Comparison of ENCODE assay signal across 8 cellular contexts in genomic region chr12:122078141-122079037, GRCh38. TPM values are rescaled to one million over a fixed set of nuclear protein-coding genes. Genes with fewer than 3 reads are reported as not detected.
A peak's percentile ranks its signal among the peaks of the same experiment; 100 is the strongest.
DNase-seq lines count a peak whose midpoint lies in the region; ATAC-seq and TF ChIP-seq lines count a peak whose summit lies in the region.

MLXIP (plus strand) TSS chr12:122078756; CDS start chr12:122078854, 98 bp downstream.

- peak; percentile 89 for DNase-seq in DND-41
- DNase-seq in GM23248, result peak; percentile 98
- DNase-seq in LHCN-M2 (ENCODE audit: low read depth), result peak; percentile 89
- DNase-seq in RWPE1 (ENCODE audit: low spot score), result peak; percentile 96
- peak; percentile 89 for DNase-seq in fibroblast of mammary gland (ENCODE audit: low read depth)
- peak; percentile 96 for DNase-seq in natural killer cell treated with Interleukin-12 subunit alpha and Interleukin-12 subunit beta and Interleukin-15 and Interleukin-18, amount 100 ng/mL, for 72 hours (ENCODE audit: low spot score)

- H3F3A ChIP-seq in GM23248 (ENCODE audit: insufficient read depth), result peaks cover 39% of the 10 kb centered on the region

- H3K9me2 ChIP-seq in GM23248 (ENCODE audit: insufficient read depth), result no peaks in the 10 kb centered on the region

- H3K9me3 ChIP-seq in DND-41 (ENCODE audit: insufficient read depth, low read length, severe bottlenecking) (no peaks in the 10 kb centered on the region), GM23248 (ENCODE audit: low read depth) (no peaks in the 10 kb centered on the region)

- peaks cover 36% of the 10 kb centered on the region for H3K4me1 Mint-ChIP-seq in activated T-helper 17 cell treated with anti-CD3 and anti-CD28 coated beads, Interleukin-2, amount 50 U/mL, for 72 hours
- H3K4me1 Mint-ChIP-seq in natural killer cell treated with Interleukin-12 subunit alpha and Interleukin-12 subunit beta and Interleukin-15 and Interleukin-18, amount 100 ng/mL, for 72 hours (ENCODE audit: low read depth in 2 of 2), result peaks cover 36 to 42% of the 10 kb centered on the region in 2 donors
- peaks cover 56% of the 10 kb centered on the region for H3K4me1 Mint-ChIP-seq in stimulated activated naive CD8-positive, alpha-beta T cell treated with anti-CD3 and anti-CD28 coated beads, Interleukin-15, Interleukin-2, amounts not matched to agents 100 ng/mL and 50 ng/mL, for 24 hours (ENCODE audit: low read depth)

- in situ Hi-C loops in GM23248 (cut with MboI), result no loop called here

- no peak for TF ChIP-seq CTCF in DND-41 (IDR thresholded peaks at IDR 0.05; ENCODE audit: borderline replicate concordance, extremely low read depth, low read length, poor library complexity, severe bottlenecking)
- TF ChIP-seq CTCF in RWPE1 (conservative IDR thresholded peaks at IDR 0.05; ENCODE audit: low read depth), result no peak
- TF ChIP-seq CTCF in fibroblast of mammary gland (conservative IDR thresholded peaks at IDR 0.05; ENCODE audit: control insufficient read depth, insufficient read depth, low read depth, low read length), result no peak

- ATAC-seq in DND-41 (ENCODE audit: insufficient read depth, low read depth), result peak; percentile 51
- peak; percentile 75 for ATAC-seq in activated T-helper 17 cell treated with anti-CD3 and anti-CD28 coated beads, Interleukin-2, amount 50 U/mL, for 72 hours (replicated peaks)
- ATAC-seq in natural killer cell treated with Interleukin-12 subunit alpha and Interleukin-12 subunit beta and Interleukin-15 and Interleukin-18, amount 100 ng/mL, for 72 hours, result peak; percentile 93 to 96

- WGBS in GM23248 (ENCODE audit: low coverage in 1 of 2, low lambda C conversion rate in 2 of 2, missing lambda C conversion rate in 2 of 2), 2 experiments, result 1 to 2% methylated on average over 61 to 67 of the region's 114 CpGs

- H3K4me1 ChIP-seq in DND-41 (ENCODE audit: insufficient read depth, low read length) (peaks cover 51% of the 10 kb centered on the region), GM23248 (ENCODE audit: insufficient read depth) (peaks cover 20% of the 10 kb centered on the region)

- H2AFZ ChIP-seq in DND-41 (ENCODE audit: low read depth, low read length) (peak within 1 kb of the TSS; percentile 96), GM23248 (peak within 1 kb of the TSS; percentile 91)

- peak within 1 kb of the TSS; percentile 90 for H3K4me2 ChIP-seq in DND-41 (ENCODE audit: insufficient read depth, low read length)
- H3K4me2 ChIP-seq in GM23248 (ENCODE audit: unreplicated experiment), result peak within 1 kb of the TSS; percentile 94

- H3K9ac ChIP-seq in DND-41 (ENCODE audit: low read depth, low read length), result peak within 1 kb of the TSS; percentile 72
- peak within 1 kb of the TSS; percentile 84 for H3K9ac ChIP-seq in GM23248

- H3K4me3 ChIP-seq in DND-41 (ENCODE audit: low read depth in 1 of 2, low read length in 2 of 2) (peak within 1 kb of the TSS; percentile 66 to 93), GM23248 (peak within 1 kb of the TSS; percentile 78), fibroblast of mammary gland (ENCODE audit: control insufficient read depth, low read depth, low read length) (peak within 1 kb of the TSS; percentile 86)

- H3K36me3 ChIP-seq in DND-41 (ENCODE audit: insufficient read depth, low read length) (no peaks in the 10 kb centered on the region; the same call in 1 of the 2 replicates), GM23248 (ENCODE audit: low read depth) (no peaks in the 10 kb centered on the region)

- H3K4me3 Mint-ChIP-seq in activated T-helper 17 cell treated with anti-CD3 and anti-CD28 coated beads, Interleukin-2, amount 50 U/mL, for 72 hours, result peak within 1 kb of the TSS; percentile 82
- H3K4me3 Mint-ChIP-seq in natural killer cell treated with Interleukin-12 subunit alpha and Interleukin-12 subunit beta and Interleukin-15 and Interleukin-18, amount 100 ng/mL, for 72 hours, result peak within 1 kb of the TSS; percentile 97
- peak within 1 kb of the TSS; percentile 95 for H3K4me3 Mint-ChIP-seq in stimulated activated naive CD8-positive, alpha-beta T cell treated with anti-CD3 and anti-CD28 coated beads, Interleukin-15, Interleukin-2, amounts not matched to agents 100 ng/mL and 50 ng/mL, for 24 hours

- H3K27me3 ChIP-seq in DND-41 (ENCODE audit: insufficient read depth, low read length, poor library complexity), result no peaks in the 10 kb centered on the region
- no peaks in the 10 kb centered on the region for H3K27me3 ChIP-seq in GM23248 (replicated peaks; ENCODE audit: insufficient read depth)

- CTCF ChIA-PET in RWPE1 (lab: Yijun Ruan, JAX), result interaction anchor here (1.0 kb wide), 1 partner anchor 15 kb away, joined by 4 read pairs; no protein-coding TSS in a partner anchor

- H3K9me3 Mint-ChIP-seq in activated T-helper 17 cell treated with anti-CD3 and anti-CD28 coated beads, Interleukin-2, amount 50 U/mL, for 72 hours, result no peaks in the 10 kb centered on the region
- H3K9me3 Mint-ChIP-seq in natural killer cell treated with Interleukin-12 subunit alpha and Interleukin-12 subunit beta and Interleukin-15 and Interleukin-18, amount 100 ng/mL, for 72 hours, result no peaks in the 10 kb centered on the region
- no peaks in the 10 kb centered on the region for H3K9me3 Mint-ChIP-seq in stimulated activated naive CD8-positive, alpha-beta T cell treated with anti-CD3 and anti-CD28 coated beads, Interleukin-15, Interleukin-2, amounts not matched to agents 100 ng/mL and 50 ng/mL, for 24 hours

- H3K79me2 ChIP-seq in DND-41 (ENCODE audit: insufficient read depth, low read length), result peaks cover 43% of the 10 kb centered on the region
- H3K79me2 ChIP-seq in GM23248 (ENCODE audit: insufficient read depth), result peaks cover 36% of the 10 kb centered on the region

- H3K27me3 Mint-ChIP-seq in activated T-helper 17 cell treated with anti-CD3 and anti-CD28 coated beads, Interleukin-2, amount 50 U/mL, for 72 hours, result no peaks in the 10 kb centered on the region
- H3K27me3 Mint-ChIP-seq in natural killer cell treated with Interleukin-12 subunit alpha and Interleukin-12 subunit beta and Interleukin-15 and Interleukin-18, amount 100 ng/mL, for 72 hours, result no peaks in the 10 kb centered on the region
- no peaks in the 10 kb centered on the region for H3K27me3 Mint-ChIP-seq in stimulated activated naive CD8-positive, alpha-beta T cell treated with anti-CD3 and anti-CD28 coated beads, Interleukin-15, Interleukin-2, amounts not matched to agents 100 ng/mL and 50 ng/mL, for 24 hours

- POLR2A ChIA-PET in RWPE1 (lab: Yijun Ruan, JAX; ENCODE audit: low non-redundant PET), result interaction anchor here (0.5 to 1.6 kb wide), 4 partner anchors 18 to 72 kb away, joined by 3 to 5 read pairs (median 4); partner anchors contain the start of gene BCL7A

- H4K20me1 ChIP-seq in DND-41 (ENCODE audit: insufficient read depth, low read length) (peaks cover 27% of the 10 kb centered on the region; the same call in 1 of the 2 replicates), GM23248 (ENCODE audit: insufficient read depth) (no peaks in the 10 kb centered on the region)

- peaks cover 15% of the 10 kb centered on the region for H3K36me3 Mint-ChIP-seq in activated T-helper 17 cell treated with anti-CD3 and anti-CD28 coated beads, Interleukin-2, amount 50 U/mL, for 72 hours (ENCODE audit: low read depth)
- no peaks in the 10 kb centered on the region for H3K36me3 Mint-ChIP-seq in natural killer cell treated with Interleukin-12 subunit alpha and Interleukin-12 subunit beta and Interleukin-15 and Interleukin-18, amount 100 ng/mL, for 72 hours
- H3K36me3 Mint-ChIP-seq in stimulated activated naive CD8-positive, alpha-beta T cell treated with anti-CD3 and anti-CD28 coated beads, Interleukin-15, Interleukin-2, amounts not matched to agents 100 ng/mL and 50 ng/mL, for 24 hours (ENCODE audit: low read depth), result no peaks in the 10 kb centered on the region

- H3K27ac ChIP-seq in DND-41 (ENCODE audit: low read length) (peak within 1 kb of the TSS; percentile 73), GM23248 (peak within 1 kb of the TSS; percentile 86), RWPE1 (peak within 1 kb of the TSS; percentile 92)

- peak within 1 kb of the TSS; percentile 85 for H3K27ac Mint-ChIP-seq in activated T-helper 17 cell treated with anti-CD3 and anti-CD28 coated beads, Interleukin-2, amount 50 U/mL, for 72 hours
- H3K27ac Mint-ChIP-seq in natural killer cell treated with Interleukin-12 subunit alpha and Interleukin-12 subunit beta and Interleukin-15 and Interleukin-18, amount 100 ng/mL, for 72 hours, result peak within 1 kb of the TSS; percentile 75 to 88
- H3K27ac Mint-ChIP-seq in stimulated activated naive CD8-positive, alpha-beta T cell treated with anti-CD3 and anti-CD28 coated beads, Interleukin-15, Interleukin-2, amounts not matched to agents 100 ng/mL and 50 ng/mL, for 24 hours, result peak within 1 kb of the TSS; percentile 93

RNA-seq across cellular contexts. Expression of gene MLXIP, which starts in this region (rescaled TPM):
- total RNA-seq in GM23248 (2014; rRNA removed; shearing (Covaris generic)), result 6.4 and 7.1 TPM in 2 replicates
- polyA plus RNA-seq in GM23248 (2016; fragmentation: Nextera tagmentation; extraction: Ambion mirVana), result 7.4 and 7.5 TPM in 2 replicates
- 7.8 and 8.4 TPM in 2 replicates for total RNA-seq in LHCN-M2 (2014; rRNA removed)
- polyA plus RNA-seq in LHCN-M2 (2012), result 13.0 TPM
- total RNA-seq in activated T-helper 17 cell treated with anti-CD3 and anti-CD28 coated beads, Interleukin-2, amount 50 U/mL, for 72 hours, result 10 to 100 TPM; 19.7 to 28.9 TPM
- 10 to 100 TPM; 28.4 to 48.6 TPM for total RNA-seq in natural killer cell treated with Interleukin-12 subunit alpha and Interleukin-12 subunit beta and Interleukin-15 and Interleukin-18, amount 100 ng/mL, for 72 hours

Comparison
In these comparisons a context has a peak if more than half of its experiments do, and no peak if none do; other contexts are left out.
1. Peak in every context shown above with its lines: DNase-seq, ATAC-seq, H3K4me3 ChIP-seq and H3K27ac ChIP-seq.